In genomic region chr7:24819916-24820689, GRCh38 we compare ENCODE assay signal across 8 cellular contexts.
A peak's percentile ranks its signal among the peaks of the same experiment; 100 is the strongest.
DNase-seq lines count a peak whose midpoint lies in the region; ATAC-seq, FAIRE-seq and TF ChIP-seq lines count a peak whose summit lies in the region.

No MANE protein-coding gene starts in this region.

- H3K36me3 Mint-ChIP-seq in naive B cell = peaks cover 0 to 14% of the 10 kb centered on the region in 2 donors

- H3K36me3 ChIP-seq in endothelial cell of umbilical vein (ENCODE audit: control insufficient read depth in 2 of 2, extremely low read depth in 1 of 2, insufficient read depth in 2 of 2, low read length in 2 of 2) = peaks cover 0 to 2% of the 10 kb centered on the region in 2 experiments

- ATAC-seq in GM21423 (IDR thresholded peaks at IDR 0.05; ENCODE audit: unreplicated experiment) = peak; percentile 71
- peak; percentile 53 to 55 for ATAC-seq in naive B cell (ENCODE audit: low read depth in 2 of 2)

- CTCF ChIA-PET in endothelial cell of umbilical vein (lab: Charles Lee) = interaction anchor here (0.9 to 4.6 kb wide), 30 partner anchors 8 to 279 kb away, joined by 3 to 105 read pairs (median 7); partner anchors contain the start of gene OSBPL3

- dilution Hi-C loops in endothelial cell of umbilical vein (cut with MboI; ENCODE audit: extremely low pct_ligation_motif_present, low sequenced_read_pairs) = no loop called here

- peak; percentile 80 to 83 for TF ChIP-seq CTCF in endothelial cell of umbilical vein (IDR thresholded peaks at IDR 0.05; ENCODE audit: extremely low read depth in 1 of 2, insufficient read depth in 1 of 2, low read depth in 1 of 2, low read length in 2 of 2)

- TF ChIP-seq POLR2A in endothelial cell of umbilical vein (IDR thresholded peaks at IDR 0.05; ENCODE audit: low read depth, low read length) = no peak

- no peaks in the 10 kb centered on the region for H3K9me3 ChIP-seq in endothelial cell of umbilical vein (replicated peaks; ENCODE audit: control insufficient read depth, insufficient read depth, low read length)

- H3K9me1 ChIP-seq in endothelial cell of umbilical vein (replicated peaks; ENCODE audit: control insufficient read depth, extremely low read depth, insufficient read depth, low read length) = no peaks in the 10 kb centered on the region

- no peak for FAIRE-seq in HTR-8/SVneo (lab: Jason Lieb, UNC)
- FAIRE-seq in endothelial cell of umbilical vein (lab: Jason Lieb, UNC) = peak; percentile 90

- DNase-seq in D341Med (ENCODE audit: low spot score) (peak; percentile 74), HTR-8/SVneo (ENCODE audit: insufficient read length, low spot score) (peak; percentile 75), NOMO-1 treated with dmso at 0.1 percent for 144 hours (lab: John Stamatoyannopoulos, UW; ENCODE audit: unreplicated experiment) (peak; percentile 39), endothelial cell of umbilical vein (ENCODE audit: low read depth, low spot score) (peak; percentile 85), naive B cell (peak; percentile 74)
- DNase-seq in activated CD8-positive, alpha-beta memory T cell treated with anti-CD3 and anti-CD28 coated beads, Interleukin-2, amount 50 U/mL, for 1 hour (ENCODE audit: extremely low read depth) = peak; percentile 43
- peak; percentile 44 to 79 for DNase-seq in stimulated activated CD8-positive, alpha-beta memory T cell treated with anti-CD3 and anti-CD28 coated beads, Interleukin-7, amount 100 ng/mL, for 48 hours (ENCODE audit: extremely low read depth in 1 of 2, low read depth in 1 of 2)

- intact Hi-C loops in endothelial cell of umbilical vein (cut with micrococcal nuclease) = loop anchor here (1.0 to 2.0 kb wide), 7 partner anchors 8 to 274 kb away; partner anchors contain the start of gene OSBPL3

- H3K4me1 Mint-ChIP-seq in naive B cell = peaks cover 26 to 31% (median 31%) of the 10 kb centered on the region in 3 donors

- H3K4me3 Mint-ChIP-seq in naive B cell = peak overlapping the region; percentile 2 to 91 (median 77)

- POLR2A ChIA-PET in endothelial cell of umbilical vein (lab: Charles Lee) = no interaction called here

- no peaks in the 10 kb centered on the region for H3K27me3 ChIP-seq in endothelial cell of umbilical vein (ENCODE audit: control insufficient read depth in 2 of 2, insufficient read depth in 2 of 2, low read length in 2 of 2)

- H3K27me3 Mint-ChIP-seq in naive B cell = no peaks in the 10 kb centered on the region

- H3K27ac Mint-ChIP-seq in naive B cell = peak overlapping the region; percentile 93 to 99 (median 96)

- H3K9me3 Mint-ChIP-seq in naive B cell = no peaks in the 10 kb centered on the region

- H3K27ac ChIP-seq in endothelial cell of umbilical vein (ENCODE audit: insufficient read depth, low read depth, low read length) = peak overlapping the region; percentile 86

- no peaks in the 10 kb centered on the region for H4K20me1 ChIP-seq in endothelial cell of umbilical vein (replicated peaks; ENCODE audit: control insufficient read depth, extremely low read depth, insufficient read depth, low read length)

- no peak overlapping the region for H3K4me3 ChIP-seq in endothelial cell of umbilical vein (replicated peaks in 1 of 3; ENCODE audit: insufficient read depth in 1 of 3, low read depth in 1 of 3, low read length in 3 of 3)

- H3K4me2 ChIP-seq in endothelial cell of umbilical vein (ENCODE audit: insufficient read depth, low read length) = peak overlapping the region; percentile 7

- no TSS peak for BruUV-seq in endothelial cell of umbilical vein (replicated peaks; lab: Mats Ljungman, UMichigan)

- H2AFZ ChIP-seq in endothelial cell of umbilical vein (ENCODE audit: low read depth, low read length) = no peak overlapping the region

- no peak overlapping the region for H3K9ac ChIP-seq in endothelial cell of umbilical vein (replicated peaks; ENCODE audit: extremely low read depth, insufficient read depth, low read length)

- no peaks in the 10 kb centered on the region for H3K79me2 ChIP-seq in endothelial cell of umbilical vein (ENCODE audit: control insufficient read depth, insufficient read depth, low read length)

- H3K4me1 ChIP-seq in endothelial cell of umbilical vein (ENCODE audit: control insufficient read depth, extremely low read depth, insufficient read depth, low read length) = peaks cover 15% of the 10 kb centered on the region

TF ChIP-seq in endothelial cell of umbilical vein, 7 proteins besides CTCF, POLR2A, EP300 and RAD21:
- TF ChIP-seq POLR2AphosphoS5 (IDR thresholded peaks at IDR 0.05; ENCODE audit: insufficient read depth, low read depth, low read length) = no peak
- no peak for TF ChIP-seq EZH2 (IDR thresholded peaks at IDR 0.05; ENCODE audit: borderline replicate concordance, low read depth, low read length, severe bottlenecking)
- no peak for TF ChIP-seq GATA2 (IDR thresholded peaks at IDR 0.05; ENCODE audit: insufficient read depth, insufficient read length, low read depth, low read length)
- TF ChIP-seq FOS (IDR thresholded peaks at IDR 0.05; ENCODE audit: borderline replicate concordance, insufficient read depth, low read length) = no peak
- TF ChIP-seq MAX (IDR thresholded peaks at IDR 0.05; ENCODE audit: insufficient read depth, insufficient read length) = no peak
